ENCODE assay signal across 8 cellular contexts in the genomic region with DNA sequence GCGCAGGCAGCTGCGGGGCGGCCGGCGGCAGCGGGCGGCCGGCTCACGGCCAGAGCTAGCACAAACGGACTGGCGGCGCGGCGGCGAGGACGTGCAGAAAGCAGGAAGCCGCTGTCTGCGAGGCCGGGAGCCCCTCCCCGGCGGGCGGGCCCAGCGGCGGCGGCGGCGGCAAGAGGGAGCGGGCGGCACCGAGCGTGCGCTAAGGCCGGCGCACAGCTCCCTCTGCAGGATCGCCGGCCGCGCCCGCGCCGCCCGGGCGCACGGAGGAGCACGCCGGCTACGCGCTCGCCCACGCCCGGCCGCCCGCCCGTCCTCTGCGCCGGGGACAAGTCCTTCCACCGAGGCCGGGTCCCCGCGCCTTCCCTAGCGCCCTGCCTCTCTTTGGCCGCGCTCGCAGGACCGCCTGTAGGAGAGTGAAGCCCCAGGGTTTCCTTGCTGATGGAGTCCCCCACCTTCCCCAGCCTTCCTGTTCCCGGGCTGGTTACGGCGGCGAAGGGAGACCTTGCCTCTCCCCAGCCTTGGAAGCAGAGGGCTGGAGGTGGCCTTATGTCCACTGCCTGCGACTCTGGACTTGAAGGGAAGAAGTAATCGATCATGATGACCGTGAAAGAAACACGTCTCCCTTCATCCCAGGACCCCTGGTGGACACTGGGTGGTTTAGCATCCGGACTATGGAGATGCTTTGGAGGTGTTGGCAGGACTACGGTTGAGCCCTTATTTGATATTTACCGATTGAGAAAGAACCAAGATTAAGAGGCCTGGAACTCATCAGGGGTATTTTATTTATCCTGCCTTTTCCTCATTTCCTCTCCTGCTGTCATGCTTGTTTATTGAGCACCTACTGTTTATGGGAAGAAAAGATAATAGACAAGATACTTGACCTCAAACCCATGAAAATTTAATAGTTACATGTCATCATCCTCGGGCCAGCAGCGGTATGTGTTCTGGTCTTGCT. TPM values are rescaled to one million over a fixed set of nuclear protein-coding genes. Genes with fewer than 3 reads are reported as not detected.
DNase-seq lines count a peak whose midpoint lies in the region; ATAC-seq and TF ChIP-seq lines count a peak whose summit lies in the region.

A gene (minus strand): TSS at position 102 of the 955 bp plus-strand sequence. CDS start 191 bp downstream, outside the sequence.

- CTCF ChIA-PET in HCT116 (lab: Charles Lee), result interaction anchor here (0.6 to 0.9 kb wide), 10 partner anchors 15 to 445 kb away, joined by 3 to 8 read pairs (median 4); no protein-coding TSS in a partner anchor
- CTCF ChIA-PET in activated naive CD4-positive, alpha-beta T cell treated with anti-CD3 and anti-CD28 coated beads, Interleukin-2, amount 10 ng/mL, durations not matched to agents 7 days and 5 days (lab: Charles Lee), result interaction anchor here (0.8 to 1.2 kb wide), 10 partner anchors 9 to 841 kb away, joined by 3 to 10 read pairs (median 3); no protein-coding TSS in a partner anchor

- intact Hi-C loops in HCT116 (cut with micrococcal nuclease), result loop anchor here (1.0 to 2.0 kb wide), 3 partner anchors 76 to 316 kb away; no protein-coding TSS in a partner anchor

- H3K9me2 ChIP-seq in HCT116 (ENCODE audit: insufficient read depth) (no peaks in the 10 kb centered on the region), MM.1S (replicated peaks; ENCODE audit: insufficient read depth, low read length) (no peaks in the 10 kb centered on the region)

- H3K4me1 Mint-ChIP-seq in activated naive CD4-positive, alpha-beta T cell treated with anti-CD3 and anti-CD28 coated beads, Interleukin-2, amount 10 ng/mL, durations not matched to agents 7 days and 5 days, result peaks cover 49% of the 10 kb centered on the region

- no peak for TF ChIP-seq POLR2A in HCT116 (IDR thresholded peaks at IDR 0.05; ENCODE audit: borderline replicate concordance, extremely low read depth, insufficient read depth, insufficient read length)
- peak in 1 of 2 donors; percentile 30 for TF ChIP-seq POLR2A in suprapubic skin (IDR thresholded peaks at IDR 0.05)

- H3K27ac ChIP-seq in HCT116 (ENCODE audit: low read depth, low read length) (peak within 1 kb of the TSS; percentile 84), MM.1S (ENCODE audit: low read length) (peak within 1 kb of the TSS; percentile 41; the same call in 1 of the 2 replicates), SK-N-MC (no peak within 1 kb of the TSS), suprapubic skin (peak within 1 kb of the TSS; percentile 80)

- H3K4me3 ChIP-seq in GM08714 (ENCODE audit: low read length) (peak within 1 kb of the TSS; percentile 96), HCT116 (replicated peaks in 1 of 2; ENCODE audit: low read depth in 1 of 2, low read length in 2 of 2) (peak within 1 kb of the TSS; percentile 82 to 94), MM.1S (ENCODE audit: low read length) (peak within 1 kb of the TSS; percentile 97), SK-N-MC (peak within 1 kb of the TSS; percentile 96), suprapubic skin (peak within 1 kb of the TSS; percentile 97)

- H3K27me3 ChIP-seq in HCT116 (ENCODE audit: insufficient read depth, low read length) (no peaks in the 10 kb centered on the region), MM.1S (replicated peaks; ENCODE audit: insufficient read depth, low read length) (no peaks in the 10 kb centered on the region), suprapubic skin (no peaks in the 10 kb centered on the region)

- H2AFZ ChIP-seq in HCT116 (ENCODE audit: low read depth, low read length, poor library complexity, severe bottlenecking), result peak within 1 kb of the TSS; percentile 95
- H2AFZ ChIP-seq in MM.1S (ENCODE audit: low read length), result peak within 1 kb of the TSS; percentile 100

- POLR2A ChIA-PET in HCT116 (lab: Charles Lee), result interaction anchor here (0.7 to 1.2 kb wide), 2 partner anchors 16 to 87 kb away, joined by 3 to 4 read pairs; no protein-coding TSS in a partner anchor

- H3K9ac ChIP-seq in HCT116 (ENCODE audit: low read length) (peak within 1 kb of the TSS; percentile 79), MM.1S (ENCODE audit: low read length) (peak within 1 kb of the TSS; percentile 76), SK-N-MC (ENCODE audit: insufficient read length) (peak within 1 kb of the TSS; percentile 80)

- H3F3A ChIP-seq in MM.1S (ENCODE audit: insufficient read depth, low read length), result no peaks in the 10 kb centered on the region

- H3K4me2 ChIP-seq in HCT116 (ENCODE audit: low read length) (peak within 1 kb of the TSS; percentile 98), MM.1S (ENCODE audit: low read depth, low read length) (peak within 1 kb of the TSS; percentile 85)

- H4K20me1 ChIP-seq in HCT116 (ENCODE audit: insufficient read depth), result no peaks in the 10 kb centered on the region; the same call in 1 of the 2 replicates
- H4K20me1 ChIP-seq in MM.1S (ENCODE audit: insufficient read depth, low read length), result no peaks in the 10 kb centered on the region

- H3K4me1 ChIP-seq in HCT116 (ENCODE audit: control insufficient read depth in 1 of 2, insufficient read depth in 2 of 2, low read length in 2 of 2), result peaks cover 6 to 20% of the 10 kb centered on the region in 2 experiments; a peak in 3 of 4 replicates
- H3K4me1 ChIP-seq in MM.1S (ENCODE audit: low read length), result peaks cover 12% of the 10 kb centered on the region
- H3K4me1 ChIP-seq in suprapubic skin, result peaks cover 30% of the 10 kb centered on the region

- TSS peak; percentile 59 for BruUV-seq in HCT116 (replicated peaks; lab: Mats Ljungman, UMichigan)

- DNase-seq in HCT116 (ENCODE audit: low read depth, low spot score) (peak; percentile 72), MM.1S (peak; percentile 87), SK-N-MC (ENCODE audit: low read depth, low spot score) (no peak), germinal center (ENCODE audit: low spot score) (peak; percentile 86), occipital lobe (lab: John Stamatoyannopoulos, UW) (peak; percentile 75), suprapubic skin (ENCODE audit: low spot score in 2 of 2) (peak; percentile 84 to 90)
- peak; percentile 86 for DNase-seq in activated naive CD4-positive, alpha-beta T cell treated with anti-CD3 and anti-CD28 coated beads, Interleukin-2, amount 10 ng/mL, durations not matched to agents 7 days and 5 days

- H3K27me3 Mint-ChIP-seq in activated naive CD4-positive, alpha-beta T cell treated with anti-CD3 and anti-CD28 coated beads, Interleukin-2, amount 10 ng/mL, durations not matched to agents 7 days and 5 days, result peaks cover 8% of the 10 kb centered on the region

- peak within 1 kb of the TSS; percentile 92 for H3K4me3 Mint-ChIP-seq in activated naive CD4-positive, alpha-beta T cell treated with anti-CD3 and anti-CD28 coated beads, Interleukin-2, amount 10 ng/mL, durations not matched to agents 7 days and 5 days

- H3K9me3 Mint-ChIP-seq in activated naive CD4-positive, alpha-beta T cell treated with anti-CD3 and anti-CD28 coated beads, Interleukin-2, amount 10 ng/mL, durations not matched to agents 7 days and 5 days, result no peaks in the 10 kb centered on the region

- peak; percentile 58 for TF ChIP-seq RAD21 in HCT116 (IDR thresholded peaks at IDR 0.05; ENCODE audit: low read depth)

- WGBS in suprapubic skin, result 3% methylated on average over 37 of the region's 78 CpGs

- RAD21 ChIA-PET in HCT116 (lab: Charles Lee; ENCODE audit: low non-redundant PET in 1 of 2, low total read pairs in 2 of 2, uncharacterized antibody in 2 of 2, unreplicated experiment in 2 of 2), result interaction anchor here (0.7 to 0.8 kb wide), 2 partner anchors 86 to 315 kb away, joined by 4 read pairs; no protein-coding TSS in a partner anchor

- peaks cover 7% of the 10 kb centered on the region for H3K36me3 Mint-ChIP-seq in activated naive CD4-positive, alpha-beta T cell treated with anti-CD3 and anti-CD28 coated beads, Interleukin-2, amount 10 ng/mL, durations not matched to agents 7 days and 5 days

- no peaks in the 10 kb centered on the region for H3K9me3 ChIP-seq in HCT116 (ENCODE audit: control insufficient read depth in 1 of 2, insufficient read depth in 1 of 2, low read depth in 1 of 2, low read length in 2 of 2)
- H3K9me3 ChIP-seq in MM.1S (replicated peaks; ENCODE audit: insufficient read depth, low read length), result no peaks in the 10 kb centered on the region
- no peaks in the 10 kb centered on the region for H3K9me3 ChIP-seq in SK-N-MC (ENCODE audit: low read depth, low read length)
- no peaks in the 10 kb centered on the region for H3K9me3 ChIP-seq in suprapubic skin

- peak; percentile 67 to 88 (median 81); a peak in 5 of 6 replicates for TF ChIP-seq CTCF in HCT116 (IDR thresholded peaks at IDR 0.05 in 2 of 3, conservative IDR thresholded peaks at IDR 0.05 in 1 of 3; ENCODE audit: borderline replicate concordance in 1 of 3, insufficient read depth in 1 of 3, low read depth in 2 of 3, low read length in 2 of 3)
- TF ChIP-seq CTCF in MM.1S (IDR thresholded peaks at IDR 0.05; ENCODE audit: low read length), result peak; percentile 82
- TF ChIP-seq CTCF in suprapubic skin (IDR thresholded peaks at IDR 0.05), result peak; percentile 54 to 56

- H3K27ac Mint-ChIP-seq in activated naive CD4-positive, alpha-beta T cell treated with anti-CD3 and anti-CD28 coated beads, Interleukin-2, amount 10 ng/mL, durations not matched to agents 7 days and 5 days, result peak within 1 kb of the TSS; percentile 81

- H3K79me2 ChIP-seq in HCT116 (ENCODE audit: insufficient read depth, low read length) (peaks cover 45% of the 10 kb centered on the region), MM.1S (ENCODE audit: low read length) (peaks cover 45% of the 10 kb centered on the region)

- ATAC-seq in HCT116, result peak; percentile 92

- no peaks in the 10 kb centered on the region for H3K36me3 ChIP-seq in HCT116 (ENCODE audit: control insufficient read depth in 1 of 2, insufficient read depth in 2 of 2, low read length in 2 of 2)
- H3K36me3 ChIP-seq in MM.1S (replicated peaks; ENCODE audit: insufficient read depth, low read length), result no peaks in the 10 kb centered on the region
- H3K36me3 ChIP-seq in SK-N-MC (ENCODE audit: insufficient read depth, low read length), result no peaks in the 10 kb centered on the region
- H3K36me3 ChIP-seq in suprapubic skin, result no peaks in the 10 kb centered on the region

- no peak for TF ChIP-seq EP300 in suprapubic skin (IDR thresholded peaks at IDR 0.05)

TF ChIP-seq in HCT116, 20 proteins besides CTCF, POLR2A, EP300 and RAD21 (continues in another document):
- no peak for TF ChIP-seq FOSL1 (IDR thresholded peaks at IDR 0.05; ENCODE audit: low read depth)
- peak; percentile 26; the same call in 1 of the 2 replicates for TF ChIP-seq SIN3A (IDR thresholded peaks at IDR 0.05; ENCODE audit: low read depth)
- TF ChIP-seq EZH2phosphoT487 (IDR thresholded peaks at IDR 0.05; ENCODE audit: borderline replicate concordance), result no peak
- no peak for TF ChIP-seq CEBPB (IDR thresholded peaks at IDR 0.05; ENCODE audit: low read depth)
- TF ChIP-seq JUND (IDR thresholded peaks at IDR 0.05), result no peak
- TF ChIP-seq TCF7L2 (IDR thresholded peaks at IDR 0.05; ENCODE audit: borderline replicate concordance, extremely low read depth, insufficient read depth, insufficient read length), result peak; percentile 19
- TF ChIP-seq, protein P1, sequence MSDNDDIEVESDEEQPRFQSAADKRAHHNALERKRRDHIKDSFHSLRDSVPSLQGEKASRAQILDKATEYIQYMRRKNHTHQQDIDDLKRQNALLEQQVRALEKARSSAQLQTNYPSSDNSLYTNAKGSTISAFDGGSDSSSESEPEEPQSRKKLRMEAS (IDR thresholded peaks at IDR 0.05), result peak; percentile 27; the same call in 1 of the 2 replicates

RNA-seq across cellular contexts. Expression of the gene that starts here (rescaled TPM):
- total RNA-seq in HCT116 (2021; ENCODE audit: unreplicated experiment) (53.5 TPM), occipital lobe (25.7 TPM), suprapubic skin (10 to 100 TPM; 22.1 to 36.0 (median 30.3) TPM)
- polyA plus RNA-seq in HCT116 (2012), result 35.1 and 41.9 TPM in 2 replicates
